In the genomic region with DNA sequence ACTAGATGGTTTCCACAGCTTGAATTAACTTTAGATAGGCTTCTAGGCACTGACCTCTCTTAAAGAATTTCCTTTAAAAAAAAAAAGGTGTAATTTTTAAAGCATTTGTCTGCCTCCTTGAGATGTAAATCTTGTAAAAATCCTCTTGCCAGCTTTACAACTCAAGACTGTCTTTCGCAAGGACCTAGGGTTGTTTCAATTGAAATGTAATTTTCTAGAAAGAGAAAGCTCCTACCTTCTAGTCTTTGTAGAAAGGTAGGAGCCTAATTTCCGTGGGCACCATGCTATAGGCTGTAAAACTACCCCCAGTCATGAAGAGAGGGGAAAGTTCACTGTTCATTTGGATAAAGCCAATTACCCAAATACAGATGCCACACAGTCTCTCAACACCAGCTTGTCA, we compare ENCODE assay signal across 1 cellular context.
TF ChIP-seq lines count a peak whose summit lies in the region.

No MANE protein-coding gene starts in this region.

TF ChIP-seq in H1, 55 proteins besides CTCF, POLR2A, EP300 and RAD21 (continued from another document):
- TF ChIP-seq, protein P1, sequence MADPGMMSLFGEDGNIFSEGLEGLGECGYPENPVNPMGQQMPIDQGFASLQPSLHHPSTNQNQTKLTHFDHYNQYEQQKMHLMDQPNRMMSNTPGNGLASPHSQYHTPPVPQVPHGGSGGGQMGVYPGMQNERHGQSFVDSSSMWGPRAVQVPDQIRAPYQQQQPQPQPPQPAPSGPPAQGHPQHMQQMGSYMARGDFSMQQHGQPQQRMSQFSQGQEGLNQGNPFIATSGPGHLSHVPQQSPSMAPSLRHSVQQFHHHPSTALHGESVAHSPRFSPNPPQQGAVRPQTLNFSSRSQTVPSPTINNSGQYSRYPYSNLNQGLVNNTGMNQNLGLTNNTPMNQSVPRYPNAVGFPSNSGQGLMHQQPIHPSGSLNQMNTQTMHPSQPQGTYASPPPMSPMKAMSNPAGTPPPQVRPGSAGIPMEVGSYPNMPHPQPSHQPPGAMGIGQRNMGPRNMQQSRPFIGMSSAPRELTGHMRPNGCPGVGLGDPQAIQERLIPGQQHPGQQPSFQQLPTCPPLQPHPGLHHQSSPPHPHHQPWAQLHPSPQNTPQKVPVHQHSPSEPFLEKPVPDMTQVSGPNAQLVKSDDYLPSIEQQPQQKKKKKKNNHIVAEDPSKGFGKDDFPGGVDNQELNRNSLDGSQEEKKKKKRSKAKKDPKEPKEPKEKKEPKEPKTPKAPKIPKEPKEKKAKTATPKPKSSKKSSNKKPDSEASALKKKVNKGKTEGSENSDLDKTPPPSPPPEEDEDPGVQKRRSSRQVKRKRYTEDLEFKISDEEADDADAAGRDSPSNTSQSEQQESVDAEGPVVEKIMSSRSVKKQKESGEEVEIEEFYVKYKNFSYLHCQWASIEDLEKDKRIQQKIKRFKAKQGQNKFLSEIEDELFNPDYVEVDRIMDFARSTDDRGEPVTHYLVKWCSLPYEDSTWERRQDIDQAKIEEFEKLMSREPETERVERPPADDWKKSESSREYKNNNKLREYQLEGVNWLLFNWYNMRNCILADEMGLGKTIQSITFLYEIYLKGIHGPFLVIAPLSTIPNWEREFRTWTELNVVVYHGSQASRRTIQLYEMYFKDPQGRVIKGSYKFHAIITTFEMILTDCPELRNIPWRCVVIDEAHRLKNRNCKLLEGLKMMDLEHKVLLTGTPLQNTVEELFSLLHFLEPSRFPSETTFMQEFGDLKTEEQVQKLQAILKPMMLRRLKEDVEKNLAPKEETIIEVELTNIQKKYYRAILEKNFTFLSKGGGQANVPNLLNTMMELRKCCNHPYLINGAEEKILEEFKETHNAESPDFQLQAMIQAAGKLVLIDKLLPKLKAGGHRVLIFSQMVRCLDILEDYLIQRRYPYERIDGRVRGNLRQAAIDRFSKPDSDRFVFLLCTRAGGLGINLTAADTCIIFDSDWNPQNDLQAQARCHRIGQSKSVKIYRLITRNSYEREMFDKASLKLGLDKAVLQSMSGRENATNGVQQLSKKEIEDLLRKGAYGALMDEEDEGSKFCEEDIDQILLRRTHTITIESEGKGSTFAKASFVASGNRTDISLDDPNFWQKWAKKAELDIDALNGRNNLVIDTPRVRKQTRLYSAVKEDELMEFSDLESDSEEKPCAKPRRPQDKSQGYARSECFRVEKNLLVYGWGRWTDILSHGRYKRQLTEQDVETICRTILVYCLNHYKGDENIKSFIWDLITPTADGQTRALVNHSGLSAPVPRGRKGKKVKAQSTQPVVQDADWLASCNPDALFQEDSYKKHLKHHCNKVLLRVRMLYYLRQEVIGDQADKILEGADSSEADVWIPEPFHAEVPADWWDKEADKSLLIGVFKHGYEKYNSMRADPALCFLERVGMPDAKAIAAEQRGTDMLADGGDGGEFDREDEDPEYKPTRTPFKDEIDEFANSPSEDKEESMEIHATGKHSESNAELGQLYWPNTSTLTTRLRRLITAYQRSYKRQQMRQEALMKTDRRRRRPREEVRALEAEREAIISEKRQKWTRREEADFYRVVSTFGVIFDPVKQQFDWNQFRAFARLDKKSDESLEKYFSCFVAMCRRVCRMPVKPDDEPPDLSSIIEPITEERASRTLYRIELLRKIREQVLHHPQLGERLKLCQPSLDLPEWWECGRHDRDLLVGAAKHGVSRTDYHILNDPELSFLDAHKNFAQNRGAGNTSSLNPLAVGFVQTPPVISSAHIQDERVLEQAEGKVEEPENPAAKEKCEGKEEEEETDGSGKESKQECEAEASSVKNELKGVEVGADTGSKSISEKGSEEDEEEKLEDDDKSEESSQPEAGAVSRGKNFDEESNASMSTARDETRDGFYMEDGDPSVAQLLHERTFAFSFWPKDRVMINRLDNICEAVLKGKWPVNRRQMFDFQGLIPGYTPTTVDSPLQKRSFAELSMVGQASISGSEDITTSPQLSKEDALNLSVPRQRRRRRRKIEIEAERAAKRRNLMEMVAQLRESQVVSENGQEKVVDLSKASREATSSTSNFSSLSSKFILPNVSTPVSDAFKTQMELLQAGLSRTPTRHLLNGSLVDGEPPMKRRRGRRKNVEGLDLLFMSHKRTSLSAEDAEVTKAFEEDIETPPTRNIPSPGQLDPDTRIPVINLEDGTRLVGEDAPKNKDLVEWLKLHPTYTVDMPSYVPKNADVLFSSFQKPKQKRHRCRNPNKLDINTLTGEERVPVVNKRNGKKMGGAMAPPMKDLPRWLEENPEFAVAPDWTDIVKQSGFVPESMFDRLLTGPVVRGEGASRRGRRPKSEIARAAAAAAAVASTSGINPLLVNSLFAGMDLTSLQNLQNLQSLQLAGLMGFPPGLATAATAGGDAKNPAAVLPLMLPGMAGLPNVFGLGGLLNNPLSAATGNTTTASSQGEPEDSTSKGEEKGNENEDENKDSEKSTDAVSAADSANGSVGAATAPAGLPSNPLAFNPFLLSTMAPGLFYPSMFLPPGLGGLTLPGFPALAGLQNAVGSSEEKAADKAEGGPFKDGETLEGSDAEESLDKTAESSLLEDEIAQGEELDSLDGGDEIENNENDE (IDR thresholded peaks at IDR 0.05; ENCODE audit: insufficient replicate concordance, low read length): no peak
